19 cellular contexts compared by ENCODE assay signal in the genomic region with DNA sequence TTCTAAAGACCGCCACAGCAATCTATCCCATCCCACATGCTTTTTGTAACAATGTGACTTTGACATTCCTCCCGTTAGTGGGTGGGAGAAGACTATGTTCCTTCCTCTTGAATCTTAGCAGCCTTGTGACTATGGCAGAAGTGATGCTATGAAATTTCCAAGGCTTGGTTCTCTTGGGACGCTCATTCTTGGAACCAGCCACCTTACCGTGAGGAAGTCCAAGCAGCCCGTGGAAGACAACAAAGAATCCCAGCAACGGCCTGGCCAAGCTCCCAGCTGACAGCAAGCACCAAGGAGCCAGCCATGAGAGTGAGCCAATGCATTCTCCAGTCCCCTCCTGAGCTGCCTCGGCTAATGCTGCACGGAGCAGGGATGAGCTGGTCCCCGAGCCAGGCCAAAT.
A peak's percentile ranks its signal among the peaks of the same experiment; 100 is the strongest.
DNase-seq lines count a peak whose midpoint lies in the region; ATAC-seq and TF ChIP-seq lines count a peak whose summit lies in the region.
"Had no signal": no experiment of that assay in that cellular context is flagged by ENCODE, and none has a peak within 500 bp of the region (broad histone marks: within the 10 kb centered on the region; RNA-seq: fewer than 3 reads in every experiment).

No MANE protein-coding gene starts in this region.

- no peaks in the 10 kb centered on the region for H4K20me1 ChIP-seq in neural progenitor cell (ENCODE audit: low read depth)

- TF ChIP-seq CTCF in body of pancreas (IDR thresholded peaks at IDR 0.05) = no peak
- TF ChIP-seq CTCF in tibial nerve (IDR thresholded peaks at IDR 0.05) = no peak
- TF ChIP-seq CTCF in neural progenitor cell (IDR thresholded peaks at IDR 0.05) = no peak

- H3K9me3 ChIP-seq in body of pancreas = no peaks in the 10 kb centered on the region
- H3K9me3 ChIP-seq in tibial nerve = no peaks in the 10 kb centered on the region
- no peaks in the 10 kb centered on the region for H3K9me3 ChIP-seq in neural progenitor cell (ENCODE audit: low read depth)
- H3K9me3 ChIP-seq: BE2C had no signal

- H2AFZ ChIP-seq in neural progenitor cell (replicated peaks) = no peak overlapping the region

- H3K9me3 Mint-ChIP-seq in neural progenitor cell = no peaks in the 10 kb centered on the region
- H3K9me3 Mint-ChIP-seq: stimulated activated naive CD8-positive, alpha-beta T cell treated with anti-CD3 and anti-CD28 coated beads, Interleukin-15, Interleukin-2, amounts not matched to agents 100 ng/mL and 50 ng/mL, for 24 hours had no signal

- no peak overlapping the region for H3K27ac Mint-ChIP-seq in neural progenitor cell
- H3K27ac Mint-ChIP-seq: stimulated activated naive CD8-positive, alpha-beta T cell treated with anti-CD3 and anti-CD28 coated beads, Interleukin-15, Interleukin-2, amounts not matched to agents 100 ng/mL and 50 ng/mL, for 24 hours had no signal

- peak in 1 of 2 donors; percentile 79 for TF ChIP-seq EP300 in tibial nerve (IDR thresholded peaks at IDR 0.05)

- peak; percentile 59 for ATAC-seq in body of pancreas
- ATAC-seq in Right ventricle myocardium superior (ENCODE audit: poor library complexity) = peak; percentile 97
- no peak for ATAC-seq in HG02759 (IDR thresholded peaks at IDR 0.05; ENCODE audit: unreplicated experiment)

- peaks cover 6% of the 10 kb centered on the region for H3K4me1 Mint-ChIP-seq in neural progenitor cell
- H3K4me1 Mint-ChIP-seq: brain had no signal

- H3K4me2 ChIP-seq in neural progenitor cell = no peak overlapping the region

- intact Hi-C loops in body of pancreas (cut with DNase I) = no loop called here
- intact Hi-C loops in Right ventricle myocardium superior (cut with DNase I) = no loop called here

- no peak for TF ChIP-seq POLR2A in body of pancreas (IDR thresholded peaks at IDR 0.05)
- TF ChIP-seq POLR2A in tibial nerve (IDR thresholded peaks at IDR 0.05) = no peak

- H3K4me3 Mint-ChIP-seq in neural progenitor cell = no peak overlapping the region
- H3K4me3 Mint-ChIP-seq: brain; stimulated activated naive CD8-positive, alpha-beta T cell treated with anti-CD3 and anti-CD28 coated beads, Interleukin-15, Interleukin-2, amounts not matched to agents 100 ng/mL and 50 ng/mL, for 24 hours had no signal

- no peak overlapping the region for H3K9ac ChIP-seq in neural progenitor cell

- peaks cover 4 to 23% of the 10 kb centered on the region in 2 donors for H3K36me3 ChIP-seq in body of pancreas (replicated peaks in 1 of 2; ENCODE audit: insufficient read depth in 1 of 2, low read depth in 2 of 2)
- peaks cover 0 to 85% (median 13%) of the 10 kb centered on the region in 3 donors for H3K36me3 ChIP-seq in tibial nerve
- H3K36me3 ChIP-seq in neural progenitor cell = no peaks in the 10 kb centered on the region
- H3K36me3 ChIP-seq: BE2C had no signal

- H3K27ac ChIP-seq in body of pancreas = no peak overlapping the region
- H3K27ac ChIP-seq in tibial nerve = peak overlapping the region in 1 of 4 donors; percentile 66
- no peak overlapping the region for H3K27ac ChIP-seq in neural progenitor cell
- H3K27ac ChIP-seq: HL-60 had no signal

- H3K27me3 ChIP-seq in body of pancreas (no peaks in the 10 kb centered on the region), tibial nerve (no peaks in the 10 kb centered on the region), neural progenitor cell (no peaks in the 10 kb centered on the region)
- H3K27me3 ChIP-seq: BE2C had no signal

- peak; percentile 19 to 60 (median 50) for DNase-seq in body of pancreas
- peak; percentile 92 for DNase-seq in Right ventricle myocardium superior
- peak; percentile 30 for DNase-seq in occipital lobe (lab: John Stamatoyannopoulos, UW)
- DNase-seq in tibial nerve (ENCODE audit: low spot score in 2 of 2) = peak; percentile 68 to 84
- DNase-seq in stimulated activated CD4-positive, alpha-beta T cell treated with anti-CD3 and anti-CD28 coated beads, Interleukin-15, amount 100 ng/mL, for 24 hours = no peak
- DNase-seq in neural progenitor cell (ENCODE audit: low spot score) = no peak
- no peak for DNase-seq in effector CD8-positive, alpha-beta T cell (lab: John Stamatoyannopoulos, UW)
- DNase-seq: activated CD4-positive, CD25-positive, alpha-beta regulatory T cell; activated effector memory CD4-positive, alpha-beta T cell treated with Interleukin-2 at 50 U/mL for 16 hours; BE2C; DMS53; effector CD4-positive, alpha-beta T cell; islet precursor cell; NCI-H1092 treated with DMSO at 0.1 percent for 48 hours; NCI-H2171 had no signal

- no peaks in the 10 kb centered on the region for H3K79me2 ChIP-seq in neural progenitor cell (ENCODE audit: low read depth)

- WGBS in body of pancreas, 2 donors = 81 to 94% methylated on average over 7 to 9 of the region's 9 CpGs
- 54 to 74% methylated on average over 9 of the region's 9 CpGs for WGBS in tibial nerve, 2 donors

- no peaks in the 10 kb centered on the region for H3F3A ChIP-seq in neural progenitor cell (ENCODE audit: low read depth)

- no peak overlapping the region for H3K4me3 ChIP-seq in body of pancreas
- H3K4me3 ChIP-seq in tibial nerve = no peak overlapping the region
- no peak overlapping the region for H3K4me3 ChIP-seq in neural progenitor cell

- H3K4me1 ChIP-seq in body of pancreas (no peaks in the 10 kb centered on the region), tibial nerve (no peaks in the 10 kb centered on the region), neural progenitor cell (no peaks in the 10 kb centered on the region)
- H3K4me1 ChIP-seq: BE2C had no signal

- H3K36me3 Mint-ChIP-seq in neural progenitor cell = peaks cover 41% of the 10 kb centered on the region

- peaks cover 3% of the 10 kb centered on the region for H3K27me3 Mint-ChIP-seq in neural progenitor cell (ENCODE audit: insufficient read depth, low read depth)
- H3K27me3 Mint-ChIP-seq: brain; stimulated activated naive CD8-positive, alpha-beta T cell treated with anti-CD3 and anti-CD28 coated beads, Interleukin-15, Interleukin-2, amounts not matched to agents 100 ng/mL and 50 ng/mL, for 24 hours had no signal

Comparison
In these comparisons a context has a peak if more than half of its experiments do, and no peak if none do; other contexts are left out.
1. DNase-seq: peak in body of pancreas (4 of 4), Right ventricle myocardium superior (single experiment), occipital lobe (single experiment) and tibial nerve (2 of 2); none in stimulated activated CD4-positive, alpha-beta T cell treated with anti-CD3 and anti-CD28 coated beads, Interleukin-15, amount 100 ng/mL, for 24 hours (single experiment), neural progenitor cell (single experiment) and effector CD8-positive, alpha-beta T cell (single experiment).